8 cellular contexts compared by ENCODE assay signal in the genomic region with DNA sequence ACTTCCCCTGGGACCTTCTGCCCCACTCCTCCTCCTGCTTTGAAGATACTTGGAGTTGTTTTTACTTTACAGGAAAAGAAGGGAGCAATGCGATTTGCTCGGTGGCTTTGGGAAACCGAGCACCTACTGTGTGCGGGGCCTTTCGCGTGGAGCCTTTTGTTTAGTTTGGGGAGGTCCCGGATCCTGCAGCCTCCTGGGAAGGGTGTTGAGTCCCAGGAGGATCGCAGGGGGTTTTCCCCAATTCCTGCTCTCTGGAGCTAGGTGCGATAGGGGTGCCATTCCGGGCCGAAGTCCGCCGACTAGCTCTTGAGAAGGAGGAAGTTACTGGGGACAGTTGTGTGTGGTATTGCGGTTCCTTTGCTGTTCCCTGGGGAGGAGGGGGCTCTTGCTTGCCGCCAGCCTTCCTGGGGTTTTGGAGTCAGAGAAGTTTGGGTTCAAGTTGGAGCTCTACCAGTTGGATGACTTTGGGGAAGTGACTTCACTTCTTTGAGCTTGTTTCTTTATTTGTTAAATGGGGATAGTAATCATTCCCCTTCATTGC. TPM values are rescaled to one million over a fixed set of nuclear protein-coding genes. Genes with fewer than 3 reads are reported as not detected.
DNase-seq lines count a peak whose midpoint lies in the region; ATAC-seq and TF ChIP-seq lines count a peak whose summit lies in the region.

No MANE protein-coding gene starts in this region.

- TF ChIP-seq POLR2A in testis (IDR thresholded peaks at IDR 0.05), result no peak

- H3K36me3 ChIP-seq in MG63 (0 out of 2 replicates have a peak, but pooled peaks cover 2% of the 10 kb centered on the region), adipocyte (ENCODE audit: control insufficient read depth, insufficient read depth, low read length, severe bottlenecking) (no peaks in the 10 kb centered on the region), left lung (no peaks in the 10 kb centered on the region), testis (ENCODE audit: low read depth, missing control alignments) (no peaks in the 10 kb centered on the region)

- ATAC-seq in GM18867 (IDR thresholded peaks at IDR 0.05; ENCODE audit: unreplicated experiment), result peak; percentile 26
- peak; percentile 44 for ATAC-seq in left lung
- no peak for ATAC-seq in HG03025 (IDR thresholded peaks at IDR 0.05; ENCODE audit: low FRiP score, unreplicated experiment)

- peaks cover 15% of the 10 kb centered on the region for H3K4me1 ChIP-seq in adipocyte (ENCODE audit: control insufficient read depth, insufficient read depth, low read length)
- H3K4me1 ChIP-seq in left lung, result peaks cover 0 to 37% of the 10 kb centered on the region in 2 donors
- H3K4me1 ChIP-seq in testis, result peaks cover 3% of the 10 kb centered on the region

- CTCF ChIA-PET in AG04449 (lab: Yijun Ruan, JAX), result interaction anchor here (0.8 kb wide), 1 partner anchor 66 kb away, joined by 3 read pairs; no protein-coding TSS in a partner anchor

- H3K4me3 ChIP-seq in AG04449 (ENCODE audit: low read depth, low read length) (peak overlapping the region; percentile 65), MG63 (peak overlapping the region; percentile 63), adipocyte (ENCODE audit: low read length) (peak overlapping the region; percentile 84), left lung (peak overlapping the region; percentile 51 to 63), testis (peak overlapping the region; percentile 49 to 56)

- no peak for TF ChIP-seq CTCF in AG04449 (IDR thresholded peaks at IDR 0.05; ENCODE audit: insufficient read depth, low read length, missing control alignments)
- no peak for TF ChIP-seq CTCF in left lung (IDR thresholded peaks at IDR 0.05)
- TF ChIP-seq CTCF in testis (IDR thresholded peaks at IDR 0.05), result no peak

- H3K27ac ChIP-seq in left lung (peak overlapping the region in 1 of 2 donors; percentile 57), testis (no peak overlapping the region)

- POLR2A ChIA-PET in AG04449 (lab: Yijun Ruan, JAX), result no interaction called here

- intact Hi-C loops in left lung (cut with DNase I), result no loop called here
- intact Hi-C loops in testis (cut with DNase I; ENCODE audit: low total_unique reads), result no loop called here

- DNase-seq in AG04449 (ENCODE audit: low read depth, low spot score) (no peak), MG63 (peak; percentile 18), adipocyte (ENCODE audit: low read depth) (no peak), left lung (peak; percentile 45 to 83), testis (no peak)
- DNase-seq in stimulated activated CD4-positive, alpha-beta T cell treated with anti-CD3 and anti-CD28 coated beads, Interleukin-4, amount 100 ng/mL, for 24 hours, result no peak

- H3K9me3 ChIP-seq in MG63 (no peaks in the 10 kb centered on the region), adipocyte (ENCODE audit: control insufficient read depth, low read length) (no peaks in the 10 kb centered on the region), left lung (no peaks in the 10 kb centered on the region), testis (no peaks in the 10 kb centered on the region)

- 14 to 25% methylated on average over 15 of the region's 15 CpGs for WGBS in testis, 2 donors

- H3K27me3 ChIP-seq in MG63 (no peaks in the 10 kb centered on the region), adipocyte (replicated peaks; ENCODE audit: control insufficient read depth, insufficient read depth, low read length) (no peaks in the 10 kb centered on the region), left lung (no peaks in the 10 kb centered on the region), testis (no peaks in the 10 kb centered on the region)

- H3K9ac ChIP-seq in adipocyte (ENCODE audit: low read length), result peak overlapping the region; percentile 71

RNA-seq across cellular contexts. Expression of a gene that starts 1.1 kb away (rescaled TPM):
- total RNA-seq in MG63 (2014; rRNA removed; shearing (Covaris generic); ENCODE audit: low replicate concordance), result 13.8 and 14.9 TPM in 2 replicates
- 10 to 100 TPM; 12.2 to 16.3 TPM for total RNA-seq in left lung
- total RNA-seq in testis, result 1 to 10 TPM; 3.5 to 3.8 TPM
- 3.5 TPM for polyA plus RNA-seq in testis (ENCODE audit: insufficient read depth, low read depth, low replicate concordance)

RNA-seq across cellular contexts. Expression of a gene that starts 5.6 kb away (rescaled TPM):
- 29.3 and 41.6 TPM in 2 replicates for total RNA-seq in MG63 (2014; rRNA removed; shearing (Covaris generic); ENCODE audit: low replicate concordance)
- total RNA-seq in left lung, result 10 to 100 TPM; 12.1 to 20.3 TPM
- 10 to 100 TPM; 14.8 to 26.4 TPM for total RNA-seq in testis
- polyA plus RNA-seq in testis (ENCODE audit: insufficient read depth, low read depth, low replicate concordance), result 12.5 TPM

Comparison
In these comparisons a context has a peak if more than half of its experiments do, and no peak if none do; other contexts are left out.
1. DNase-seq: peak in MG63 (single experiment) and left lung (2 of 2); none in AG04449 (single experiment), adipocyte (single experiment), testis (single experiment) and stimulated activated CD4-positive, alpha-beta T cell treated with anti-CD3 and anti-CD28 coated beads, Interleukin-4, amount 100 ng/mL, for 24 hours (single experiment).
2. Peak in every context shown above with its lines, with median percentiles within 50 percentile points of each other: H3K4me3 ChIP-seq.